ENCODE assay signal across 1 cellular context in genomic region chr1:3337798-3338724, GRCh38.
A peak's percentile ranks its signal among the peaks of the same experiment; 100 is the strongest.
TF ChIP-seq lines count a peak whose summit lies in the region.

No MANE protein-coding gene starts in this region.

TF ChIP-seq in HepG2, 621 proteins besides CTCF, POLR2A, EP300 and RAD21 (continued from another document and continues in another):
- TF ChIP-seq ZNF142 (CRISPR knock-in tag; IDR thresholded peaks at IDR 0.05) (no peak), ASH2L (IDR thresholded peaks at IDR 0.05; ENCODE audit: insufficient read length, low read depth, low read length) (no peak), RAD51 (IDR thresholded peaks at IDR 0.05; ENCODE audit: borderline replicate concordance) (no peak), FOXK1 (CRISPR knock-in tag; IDR thresholded peaks at IDR 0.05; ENCODE audit: borderline replicate concordance, low read depth) (no peak), ZNF350 (CRISPR knock-in tag; IDR thresholded peaks at IDR 0.05; ENCODE audit: borderline replicate concordance, low read depth) (no peak; the same call in 1 of the 2 replicates), ZMYM2 (CRISPR knock-in tag; IDR thresholded peaks at IDR 0.05) (no peak), ZBTB3 (CRISPR knock-in tag; IDR thresholded peaks at IDR 0.05; ENCODE audit: borderline replicate concordance, low read depth) (no peak), LCORL (IDR thresholded peaks at IDR 0.05) (no peak), LCORL (CRISPR knock-in tag; IDR thresholded peaks at IDR 0.05) (peak; percentile 80; the same call in 1 of the 2 replicates), ATF5 (CRISPR knock-in tag; IDR thresholded peaks at IDR 0.05; ENCODE audit: low read depth) (no peak), ELF3 (CRISPR knock-in tag; IDR thresholded peaks at IDR 0.05) (0 out of 2 replicates have a peak, but pooled peaks have one; percentile 29), SP1 (IDR thresholded peaks at IDR 0.05) (no peak), SP1 (CRISPR knock-in tag; IDR thresholded peaks at IDR 0.05) (no peak), FOXP4 (CRISPR knock-in tag; IDR thresholded peaks at IDR 0.05) (0 out of 2 replicates have a peak, but pooled peaks have one; percentile 19), NR0B2 (CRISPR knock-in tag; IDR thresholded peaks at IDR 0.05) (no peak), NCOA1 (CRISPR knock-in tag; IDR thresholded peaks at IDR 0.05) (no peak), PLRG1 (conservative IDR thresholded peaks at IDR 0.05) (no peak), RXRA (CRISPR knock-in tag; IDR thresholded peaks at IDR 0.05) (no peak), ZNF547 (CRISPR knock-in tag; IDR thresholded peaks at IDR 0.05) (no peak; the same call in 1 of the 2 replicates), HMGXB4 (CRISPR knock-in tag; IDR thresholded peaks at IDR 0.05; ENCODE audit: borderline replicate concordance in 1 of 2, low read depth in 1 of 2) (0 out of 4 replicates have a peak, but pooled peaks of 1 of the 2 experiments have one; percentile 48), SAP130 (CRISPR knock-in tag; IDR thresholded peaks at IDR 0.05; ENCODE audit: low read depth) (peak; percentile 9; the same call in 1 of the 2 replicates), RNF2 (conservative IDR thresholded peaks at IDR 0.05; ENCODE audit: low read depth) (no peak), NR2F1 (CRISPR knock-in tag; IDR thresholded peaks at IDR 0.05) (no peak), ZNF224 (CRISPR knock-in tag; IDR thresholded peaks at IDR 0.05) (no peak), HINFP (CRISPR knock-in tag; IDR thresholded peaks at IDR 0.05; ENCODE audit: low read depth) (0 out of 2 replicates have a peak, but pooled peaks have one; percentile 39), NPAS2 (CRISPR knock-in tag; IDR thresholded peaks at IDR 0.05; ENCODE audit: borderline replicate concordance) (no peak), ZNF577 (CRISPR knock-in tag; IDR thresholded peaks at IDR 0.05; ENCODE audit: borderline replicate concordance, low read depth) (no peak), ZNF724P (CRISPR knock-in tag; IDR thresholded peaks at IDR 0.05; ENCODE audit: borderline replicate concordance) (no peak), ZNF564 (CRISPR knock-in tag; IDR thresholded peaks at IDR 0.05) (no peak; the same call in 1 of the 2 replicates), ATF6 (CRISPR knock-in tag; conservative IDR thresholded peaks at IDR 0.05) (no peak), ZNF749 (CRISPR knock-in tag; IDR thresholded peaks at IDR 0.05; ENCODE audit: borderline replicate concordance) (no peak), ZNF292 (CRISPR knock-in tag; IDR thresholded peaks at IDR 0.05; ENCODE audit: borderline replicate concordance, low read depth) (no peak), MTA1 (CRISPR knock-in tag; IDR thresholded peaks at IDR 0.05; ENCODE audit: borderline replicate concordance) (peak; percentile 85; the same call in 1 of the 2 replicates), SNAPC5 (CRISPR knock-in tag; IDR thresholded peaks at IDR 0.05; ENCODE audit: borderline replicate concordance) (no peak), ZBTB37 (CRISPR knock-in tag; IDR thresholded peaks at IDR 0.05) (no peak), ELK4 (CRISPR knock-in tag; IDR thresholded peaks at IDR 0.05; ENCODE audit: borderline replicate concordance) (no peak), PHF20 (CRISPR knock-in tag; IDR thresholded peaks at IDR 0.05) (no peak), MAFK (conservative IDR thresholded peaks at IDR 0.05 in 1 of 2, IDR thresholded peaks at IDR 0.05 in 1 of 2; ENCODE audit: low read length in 2 of 2) (no peak), SIX1 (CRISPR knock-in tag; IDR thresholded peaks at IDR 0.05; ENCODE audit: borderline replicate concordance) (no peak), LBX2 (CRISPR knock-in tag; IDR thresholded peaks at IDR 0.05; ENCODE audit: borderline replicate concordance) (no peak; the same call in 1 of the 2 replicates), ZFYVE20 (CRISPR knock-in tag; IDR thresholded peaks at IDR 0.05; ENCODE audit: borderline replicate concordance, low read depth) (no peak), TCF7 (IDR thresholded peaks at IDR 0.05; ENCODE audit: low read depth) (no peak), TBP (CRISPR knock-in tag; IDR thresholded peaks at IDR 0.05) (no peak), GLMP (CRISPR knock-in tag; IDR thresholded peaks at IDR 0.05; ENCODE audit: borderline replicate concordance) (no peak), MED1 (CRISPR knock-in tag; IDR thresholded peaks at IDR 0.05) (peak; percentile 55; the same call in 1 of the 2 replicates)
